19 cellular contexts compared by ENCODE assay signal in the genomic region with DNA sequence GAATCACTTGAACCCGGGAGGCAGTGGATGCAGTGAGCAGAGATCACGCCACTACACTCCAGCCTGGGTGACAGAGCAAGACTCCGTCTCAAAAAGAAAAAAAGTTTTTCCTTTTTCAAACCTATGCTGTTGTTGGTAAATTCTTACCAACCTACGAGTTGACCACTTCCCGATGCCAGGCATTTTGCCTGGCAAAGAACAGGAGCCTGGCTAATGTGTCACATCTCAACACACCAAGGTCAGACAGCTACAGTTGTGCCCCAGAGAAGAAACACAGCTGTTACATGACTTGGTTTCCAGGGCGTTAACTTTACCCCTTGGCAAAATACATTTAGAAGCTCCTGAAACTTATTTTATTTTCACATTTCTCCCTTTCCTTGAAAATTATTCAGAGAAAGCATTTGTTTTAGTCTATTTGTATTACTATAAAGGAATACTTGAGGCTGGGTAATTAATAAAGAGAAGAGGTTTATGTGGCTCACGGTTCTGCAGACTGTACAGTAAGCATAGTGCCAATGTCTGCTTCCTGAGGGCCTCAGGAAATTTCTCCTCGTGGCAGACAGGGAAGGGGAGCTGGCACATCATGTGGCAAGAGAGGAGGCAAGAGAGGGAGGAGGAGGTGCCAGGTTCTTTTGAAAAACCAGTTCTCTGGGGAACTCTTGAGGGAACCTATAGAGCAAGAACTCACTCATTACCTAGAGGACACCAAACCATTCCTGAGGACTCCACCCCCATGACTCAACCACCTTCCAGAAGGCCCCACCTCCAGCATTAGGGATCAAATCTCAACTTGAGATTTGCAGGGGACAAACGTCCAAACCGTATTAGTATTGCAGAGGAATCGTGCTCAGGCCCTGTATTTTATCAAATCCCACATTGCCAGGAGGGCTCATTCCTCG.
"Had no signal": no experiment of that assay in that cellular context is flagged by ENCODE, and none has a peak within 500 bp of the region (broad histone marks: within the 10 kb centered on the region; RNA-seq: fewer than 3 reads in every experiment).

No MANE protein-coding gene starts in this region.

- H3K4me1 ChIP-seq: lower lobe of right lung had no signal

- ATAC-seq: heart right ventricle; left cardiac atrium; lower lobe of right lung; stimulated activated effector memory CD8-positive, alpha-beta T cell treated with anti-CD3 and anti-CD28 coated beads, Interleukin-12 subunit alpha, Interleukin-12 subunit beta, amount 100 ng/mL, for 72 hours; T-cell had no signal

- H3K36me3 ChIP-seq: esophagus muscularis mucosa, heart right ventricle, lower lobe of right lung, stomach had no signal

- DNase-seq: activated CD4-positive, alpha-beta memory T cell treated with anti-CD3 and anti-CD28 coated beads, Interleukin-2, amount 10 ng/mL, durations not matched to agents 7 days and 5 days; activated CD4-positive, alpha-beta T cell treated with anti-CD3 and anti-CD28 coated beads for 48 hours; activated CD4-positive, CD25-positive, alpha-beta regulatory T cell; activated naive CD4-positive, alpha-beta T cell treated with anti-CD3 and anti-CD28 coated beads for 36 hours; activated T-cell treated with anti-CD3 and anti-CD28 coated beads, Interleukin-2, amount 50 U/mL, for 24 hours; heart right ventricle; left cardiac atrium; lower lobe of right lung; nephron progenitor cell; occipital lobe; stimulated activated CD4-positive, alpha-beta T cell treated with anti-CD3 and anti-CD28 coated beads, Interleukin-4, amount 100 ng/mL, for 24 hours; stomach; T-cell; T1000 had no signal

- FAIRE-seq: endometrium had no signal

- H3K4me3 ChIP-seq: coronary artery, esophagus muscularis mucosa, heart right ventricle, lower lobe of right lung, smooth muscle cell, stomach had no signal

- H3K9me3 ChIP-seq: esophagus muscularis mucosa, heart right ventricle, lower lobe of right lung, stomach had no signal

- H3K27ac ChIP-seq: coronary artery, esophagus muscularis mucosa, heart right ventricle, lower lobe of right lung, stomach had no signal
